ENCODE assay signal across 8 cellular contexts in genomic region chr11:126345759-126346585, GRCh38. TPM values are rescaled to one million over a fixed set of nuclear protein-coding genes. Genes with fewer than 3 reads are reported as not detected.
DNase-seq lines count a peak whose midpoint lies in the region; ATAC-seq and TF ChIP-seq lines count a peak whose summit lies in the region.

No MANE protein-coding gene starts in this region.

- peak; percentile 43 to 56 for ATAC-seq in activated naive CD4-positive, alpha-beta T cell treated with anti-CD3 and anti-CD28 coated beads, Interleukin-2, amount 50 U/mL, for 72 hours
- ATAC-seq in HG03025 (IDR thresholded peaks at IDR 0.05; ENCODE audit: low FRiP score, unreplicated experiment): no peak

- no peaks in the 10 kb centered on the region for H3K27me3 Mint-ChIP-seq in activated naive CD4-positive, alpha-beta T cell treated with anti-CD3 and anti-CD28 coated beads, Interleukin-2, amount 10 ng/mL, durations not matched to agents 7 days and 5 days
- H3K27me3 Mint-ChIP-seq in type B pancreatic cell: no peaks in the 10 kb centered on the region

- no peak for DNase-seq in activated naive CD4-positive, alpha-beta T cell treated with anti-CD3 and anti-CD28 coated beads, Interleukin-2, amount 10 ng/mL, durations not matched to agents 7 days and 5 days
- no peak for DNase-seq in activated naive CD4-positive, alpha-beta T cell treated with Interleukin-2 at 50 U/mL for 16 hours
- DNase-seq in activated naive CD4-positive, alpha-beta T cell treated with anti-CD3 and anti-CD28 coated beads, Interleukin-2, amount 50 U/mL, for 72 hours (ENCODE audit: low spot score in 2 of 2): no peak
- DNase-seq in iris pigment epithelial cell (ENCODE audit: low read depth) (peak; percentile 94), type B pancreatic cell (ENCODE audit: extremely low spot score, unreplicated experiment) (no peak), NCI-H1092 treated with DMSO at 0.1 percent for 48 hours (lab: John Stamatoyannopoulos, UW) (no peak), SHP77 treated with DMSO at 0.1 percent for 48 hours (lab: John Stamatoyannopoulos, UW) (no peak)

- H3K4me1 Mint-ChIP-seq in activated naive CD4-positive, alpha-beta T cell treated with anti-CD3 and anti-CD28 coated beads, Interleukin-2, amount 10 ng/mL, durations not matched to agents 7 days and 5 days: peaks cover 25% of the 10 kb centered on the region
- peaks cover 51% of the 10 kb centered on the region for H3K4me1 Mint-ChIP-seq in type B pancreatic cell (ENCODE audit: unreplicated experiment)

- peak overlapping the region; percentile 63 for H3K27ac Mint-ChIP-seq in activated naive CD4-positive, alpha-beta T cell treated with anti-CD3 and anti-CD28 coated beads, Interleukin-2, amount 10 ng/mL, durations not matched to agents 7 days and 5 days
- H3K27ac Mint-ChIP-seq in activated naive CD4-positive, alpha-beta T cell treated with anti-CD3 and anti-CD28 coated beads, Interleukin-2, amount 50 U/mL, for 72 hours: peak overlapping the region; percentile 89 to 93
- H3K27ac Mint-ChIP-seq in type B pancreatic cell: peak overlapping the region; percentile 91

- CTCF ChIA-PET in activated naive CD4-positive, alpha-beta T cell treated with anti-CD3 and anti-CD28 coated beads, Interleukin-2, amount 10 ng/mL, durations not matched to agents 7 days and 5 days (lab: Charles Lee): no interaction called here

- TF ChIP-seq CTCF in type B pancreatic cell (conservative IDR thresholded peaks at IDR 0.05): no peak

- H3K36me3 Mint-ChIP-seq in activated naive CD4-positive, alpha-beta T cell treated with anti-CD3 and anti-CD28 coated beads, Interleukin-2, amount 10 ng/mL, durations not matched to agents 7 days and 5 days: peaks cover 34% of the 10 kb centered on the region
- peaks cover 4 to 7% of the 10 kb centered on the region in 2 donors for H3K36me3 Mint-ChIP-seq in activated naive CD4-positive, alpha-beta T cell treated with anti-CD3 and anti-CD28 coated beads, Interleukin-2, amount 50 U/mL, for 72 hours
- peaks cover 35% of the 10 kb centered on the region for H3K36me3 Mint-ChIP-seq in type B pancreatic cell

- H3K4me3 Mint-ChIP-seq in activated naive CD4-positive, alpha-beta T cell treated with anti-CD3 and anti-CD28 coated beads, Interleukin-2, amount 10 ng/mL, durations not matched to agents 7 days and 5 days: no peak overlapping the region
- peak overlapping the region; percentile 8 for H3K4me3 Mint-ChIP-seq in type B pancreatic cell

- no peaks in the 10 kb centered on the region for H3K9me3 Mint-ChIP-seq in activated naive CD4-positive, alpha-beta T cell treated with anti-CD3 and anti-CD28 coated beads, Interleukin-2, amount 10 ng/mL, durations not matched to agents 7 days and 5 days
- no peaks in the 10 kb centered on the region for H3K9me3 Mint-ChIP-seq in activated naive CD4-positive, alpha-beta T cell treated with anti-CD3 and anti-CD28 coated beads, Interleukin-2, amount 50 U/mL, for 72 hours
- no peaks in the 10 kb centered on the region for H3K9me3 Mint-ChIP-seq in type B pancreatic cell

RNA-seq across cellular contexts. Expression of gene ST3GAL4, which starts 9.5 kb away (rescaled TPM):
- 10 to 100 TPM in 1 of 2 donors, 1 to 10 TPM in 1; 7.2 to 10.5 TPM for total RNA-seq in activated naive CD4-positive, alpha-beta T cell treated with anti-CD3 and anti-CD28 coated beads, Interleukin-2, amount 50 U/mL, for 72 hours
- total RNA-seq in type B pancreatic cell (ENCODE audit: low replicate concordance): 18.6 and 19.1 TPM in 2 replicates

RNA-seq across cellular contexts. Expression of gene DCPS, which starts 42.1 kb away (rescaled TPM):
- total RNA-seq in activated naive CD4-positive, alpha-beta T cell treated with anti-CD3 and anti-CD28 coated beads, Interleukin-2, amount 50 U/mL, for 72 hours: 10 to 100 TPM; 28.1 to 40.2 TPM
- total RNA-seq in type B pancreatic cell (ENCODE audit: low replicate concordance): 9.8 and 17.6 TPM in 2 replicates
